In genomic region chr19:17075035-17075859, GRCh38 we compare ENCODE assay signal across 1 cellular context.
TF ChIP-seq lines count a peak whose summit lies in the region.

TSS of gene HAUS8 (minus strand) at chr19:17075452. CDS start at chr19:17075422, 30 bp downstream.
TSS of gene MYO9B (plus strand) at chr19:17075777. CDS start at chr19:17101718, 25,941 bp downstream.

TF ChIP-seq in K562, 482 proteins besides CTCF, POLR2A, EP300 and RAD21 (continued from another document and continues in another):
- TF ChIP-seq CAMTA2 (CRISPR knock-in tag; conservative IDR thresholded peaks at IDR 0.05) (0 out of 2 replicates have a peak, but pooled peaks have one; percentile 36), KLF1 (tag; IDR thresholded peaks at IDR 0.05) (peak; percentile 17; the same call in 1 of the 2 replicates), CBX5 (IDR thresholded peaks at IDR 0.05; ENCODE audit: borderline replicate concordance, low read depth) (no peak), CSDE1 (IDR thresholded peaks at IDR 0.05) (no peak; a peak in 2 of 4 replicates), GATA2 (CRISPR knock-in tag; IDR thresholded peaks at IDR 0.05) (no peak), POLR3G (IDR thresholded peaks at IDR 0.05; ENCODE audit: extremely low read depth, insufficient read length, insufficient replicate concordance) (no peak), HINFP (tag; conservative IDR thresholded peaks at IDR 0.05; ENCODE audit: low read depth) (no peak), ZNF3 (CRISPR knock-in tag; IDR thresholded peaks at IDR 0.05) (no peak), ELK3 (CRISPR knock-in tag; IDR thresholded peaks at IDR 0.05) (no peak), NR2C1 (IDR thresholded peaks at IDR 0.05) (no peak), NR2C1 (tag; IDR thresholded peaks at IDR 0.05) (no peak), KDM5B (IDR thresholded peaks at IDR 0.05; ENCODE audit: insufficient replicate concordance, low read depth, low read length) (peak; percentile 84), NUFIP1 (IDR thresholded peaks at IDR 0.05; ENCODE audit: partially characterized antibody) (peak; percentile 79), PTRF (tag; IDR thresholded peaks at IDR 0.05) (no peak), ETS2 (tag; IDR thresholded peaks at IDR 0.05; ENCODE audit: borderline replicate concordance, poor library complexity, severe bottlenecking) (no peak), ETS1 (conservative IDR thresholded peaks at IDR 0.05; ENCODE audit: control insufficient read depth, low read depth, low read length) (peak; percentile 51; the same call in 1 of the 2 replicates), ZNF740 (CRISPR knock-in tag; IDR thresholded peaks at IDR 0.05) (no peak), ZNF740 (tag; IDR thresholded peaks at IDR 0.05) (no peak), MBD1 (CRISPR knock-in tag; IDR thresholded peaks at IDR 0.05) (no peak), SIRT6 (IDR thresholded peaks at IDR 0.05; ENCODE audit: low read depth, low read length) (no peak), NFATC3 (IDR thresholded peaks at IDR 0.05) (no peak), HIVEP1 (CRISPR knock-in tag; IDR thresholded peaks at IDR 0.05) (no peak), ZNF384 (IDR thresholded peaks at IDR 0.05; ENCODE audit: low read depth, low read length) (0 out of 2 replicates have a peak, but pooled peaks have one; percentile 5), ZNF253 (CRISPR knock-in tag; conservative IDR thresholded peaks at IDR 0.05) (no peak), GTF2B (IDR thresholded peaks at IDR 0.05; ENCODE audit: extremely low read depth, insufficient read length) (no peak), GABPB2 (CRISPR knock-in tag; conservative IDR thresholded peaks at IDR 0.05) (no peak), ILF3 (IDR thresholded peaks at IDR 0.05; ENCODE audit: borderline replicate concordance) (no peak), MYBL2 (IDR thresholded peaks at IDR 0.05; ENCODE audit: low read depth) (peak; percentile 92), MYBL2 (CRISPR knock-in tag; IDR thresholded peaks at IDR 0.05; ENCODE audit: borderline replicate concordance) (no peak), GABPB1 (CRISPR knock-in tag; IDR thresholded peaks at IDR 0.05) (peak; percentile 54), TARDBP (IDR thresholded peaks at IDR 0.05) (no peak), E2F3 (CRISPR knock-in tag; IDR thresholded peaks at IDR 0.05) (peak; percentile 96), DLX4 (CRISPR knock-in tag; IDR thresholded peaks at IDR 0.05) (no peak), SNAPC5 (CRISPR knock-in tag; IDR thresholded peaks at IDR 0.05) (no peak), ETV5 (CRISPR knock-in tag; IDR thresholded peaks at IDR 0.05; ENCODE audit: low read depth) (peak; percentile 15; the same call in 1 of the 2 replicates), CBX3 (IDR thresholded peaks at IDR 0.05; ENCODE audit: borderline replicate concordance in 1 of 2, low read length in 2 of 2) (no peak; a peak in 1 of 3 replicates), TSHZ1 (CRISPR knock-in tag; IDR thresholded peaks at IDR 0.05) (no peak), TFE3 (CRISPR knock-in tag; IDR thresholded peaks at IDR 0.05) (no peak), HDAC2 (IDR thresholded peaks at IDR 0.05) (peak; percentile 83), NFIX (CRISPR knock-in tag; IDR thresholded peaks at IDR 0.05; ENCODE audit: low read depth) (no peak), CREB3L1 (IDR thresholded peaks at IDR 0.05; ENCODE audit: borderline replicate concordance, low read depth) (peak; percentile 58; the same call in 1 of the 2 replicates), DDX20 (tag; IDR thresholded peaks at IDR 0.05; ENCODE audit: low read depth) (no peak), NCOA4 (IDR thresholded peaks at IDR 0.05; ENCODE audit: partially characterized antibody) (no peak), MCM7 (IDR thresholded peaks at IDR 0.05) (no peak), EZH2 (IDR thresholded peaks at IDR 0.05; ENCODE audit: borderline replicate concordance, low read depth, low read length) (no peak), THRAP3 (IDR thresholded peaks at IDR 0.05; ENCODE audit: borderline replicate concordance) (no peak), ZC3H4 (CRISPR knock-in tag; IDR thresholded peaks at IDR 0.05; ENCODE audit: borderline replicate concordance) (no peak), ZZZ3 (IDR thresholded peaks at IDR 0.05) (no peak), TAF15 (IDR thresholded peaks at IDR 0.05; ENCODE audit: low read depth, low read length) (no peak), TSC22D4 (tag; IDR thresholded peaks at IDR 0.05) (no peak), ZNF41 (CRISPR knock-in tag; conservative IDR thresholded peaks at IDR 0.05) (no peak), FOXP4 (CRISPR knock-in tag; IDR thresholded peaks at IDR 0.05; ENCODE audit: borderline replicate concordance) (peak; percentile 48; the same call in 1 of the 2 replicates), RNF2 (IDR thresholded peaks at IDR 0.05) (peak; percentile 93), ZFP1 (CRISPR knock-in tag; IDR thresholded peaks at IDR 0.05) (no peak), C11orf30 (IDR thresholded peaks at IDR 0.05; ENCODE audit: low read depth) (peak; percentile 55; the same call in 1 of the 2 replicates)
